ENCODE assay signal across 8 cellular contexts in genomic region chr9:137738182-137738696, GRCh38.
DNase-seq lines count a peak whose midpoint lies in the region; ATAC-seq lines count a peak whose summit lies in the region.
"Not testable (repeated sequence)": the region's sequence is repeated elsewhere in the genome, so short reads cannot be mapped to it uniquely, and the experiment has no call there.

No MANE protein-coding gene starts in this region.

- not testable (repeated sequence) for H3K4me3 Mint-ChIP-seq in CD4-positive, CD25-positive, alpha-beta regulatory T cell

- peaks cover 0 to 18% (median 5%) of the 10 kb centered on the region in 7 donors for H3K9me3 Mint-ChIP-seq in CD4-positive, CD25-positive, alpha-beta regulatory T cell

- H3K27ac ChIP-seq in CD4-positive, CD25-positive, alpha-beta regulatory T cell (ENCODE audit: insufficient read depth, low read length, poor library complexity, severe bottlenecking), result not testable (repeated sequence)

- H3K27me3 ChIP-seq in CD4-positive, CD25-positive, alpha-beta regulatory T cell (ENCODE audit: control insufficient read depth, insufficient read depth, low read length), result not testable (repeated sequence)

- not testable (repeated sequence) for DNase-seq in CD4-positive, CD25-positive, alpha-beta regulatory T cell
- DNase-seq in NAMALWA (ENCODE audit: low spot score) (peak; percentile 69), islet precursor cell (peak; percentile 1)

- H3K36me3 ChIP-seq in CD4-positive, CD25-positive, alpha-beta regulatory T cell (ENCODE audit: control insufficient read depth, insufficient read depth, low read length), result peaks cover 23% of the 10 kb centered on the region

- H3K4me1 Mint-ChIP-seq in CD4-positive, CD25-positive, alpha-beta regulatory T cell, result peaks cover 4 to 23% (median 11%) of the 10 kb centered on the region in 4 donors

- H3K36me3 Mint-ChIP-seq in CD4-positive, CD25-positive, alpha-beta regulatory T cell, result peaks cover 40% of the 10 kb centered on the region

- peak; percentile 16 to 44 for ATAC-seq in CD4-positive, CD25-positive, alpha-beta regulatory T cell (ENCODE audit: low read depth in 2 of 2)
- ATAC-seq in GM18858 (IDR thresholded peaks at IDR 0.05; ENCODE audit: unreplicated experiment), result peak; percentile 80
- ATAC-seq in GM19372 (IDR thresholded peaks at IDR 0.05; ENCODE audit: low read depth, unreplicated experiment), result peak; percentile 91
- peak; percentile 86 for ATAC-seq in GM21576 (IDR thresholded peaks at IDR 0.05; ENCODE audit: unreplicated experiment)
- ATAC-seq in HG02884 (IDR thresholded peaks at IDR 0.05; ENCODE audit: unreplicated experiment), result peak; percentile 78
- peak; percentile 89 for ATAC-seq in HG03175 (IDR thresholded peaks at IDR 0.05; ENCODE audit: unreplicated experiment)

- not testable (repeated sequence) for H3K27ac Mint-ChIP-seq in CD4-positive, CD25-positive, alpha-beta regulatory T cell

- H3K27me3 Mint-ChIP-seq in CD4-positive, CD25-positive, alpha-beta regulatory T cell, result not testable (repeated sequence)

- not testable (repeated sequence) for H3K4me3 ChIP-seq in CD4-positive, CD25-positive, alpha-beta regulatory T cell (ENCODE audit: low read depth, low read length)

- H3K9me3 ChIP-seq in CD4-positive, CD25-positive, alpha-beta regulatory T cell (ENCODE audit: control insufficient read depth in 2 of 2, low read length in 2 of 2), result peaks cover 15% of the 10 kb centered on the region in 2 experiments

- H3K4me1 ChIP-seq in CD4-positive, CD25-positive, alpha-beta regulatory T cell (ENCODE audit: control insufficient read depth, insufficient read depth, low read length, poor library complexity, severe bottlenecking), result not testable (repeated sequence)

Comparison
In these comparisons a context has a peak if more than half of its experiments do, and no peak if none do; other contexts are left out.
1. ATAC-seq: peak in every context shown above with its lines; median percentile 91 in GM19372; 89 in HG03175; 86 in GM21576; 80 in GM18858; 78 in HG02884; 30 in CD4-positive, CD25-positive, alpha-beta regulatory T cell.